ENCODE assay signal across 19 cellular contexts in genomic region chr4:24234288-24234848, GRCh38.
"Had no signal": no experiment of that assay in that cellular context is flagged by ENCODE, and none has a peak within 500 bp of the region (broad histone marks: within the 10 kb centered on the region; RNA-seq: fewer than 3 reads in every experiment).

No MANE protein-coding gene starts in this region.

- H3K4me3 ChIP-seq: pancreas, stomach, thoracic aorta, transverse colon had no signal

- H3K27me3 Mint-ChIP-seq: natural killer cell treated with Interleukin-12 subunit alpha and Interleukin-12 subunit beta and Interleukin-15 and Interleukin-18, amount 100 ng/mL, for 72 hours; progenitor cell of endocrine pancreas had no signal

- DNase-seq: central memory CD4-positive, alpha-beta T cell; cortex of kidney; dorsolateral prefrontal cortex; effector CD8-positive, alpha-beta T cell; kidney; left colon; mammary epithelial cell; occipital lobe; pancreas; small intestine; stimulated activated CD4-positive, alpha-beta T cell treated with anti-CD3 and anti-CD28 coated beads, Interleukin-12 subunit alpha, Interleukin-12 subunit beta, amount 100 ng/mL, for 4 hours; stimulated activated naive CD4-positive, alpha-beta T cell; stomach; substantia nigra; transverse colon had no signal

- H3K27ac Mint-ChIP-seq: natural killer cell treated with Interleukin-12 subunit alpha and Interleukin-12 subunit beta and Interleukin-15 and Interleukin-18, amount 100 ng/mL, for 72 hours; progenitor cell of endocrine pancreas had no signal

- H3K36me3 Mint-ChIP-seq: natural killer cell treated with Interleukin-12 subunit alpha and Interleukin-12 subunit beta and Interleukin-15 and Interleukin-18, amount 100 ng/mL, for 72 hours had no signal

- H3K4me1 ChIP-seq: pancreas, stomach had no signal

- H3K27ac ChIP-seq: dorsolateral prefrontal cortex, pancreas, stomach, thoracic aorta had no signal

- H3K4me3 Mint-ChIP-seq: natural killer cell treated with Interleukin-12 subunit alpha and Interleukin-12 subunit beta and Interleukin-15 and Interleukin-18, amount 100 ng/mL, for 72 hours had no signal

- H3K36me3 ChIP-seq: pancreas, stomach, thoracic aorta, transverse colon had no signal

- H3K27me3 ChIP-seq: dorsolateral prefrontal cortex, stomach, transverse colon had no signal

- ATAC-seq: left colon; natural killer cell treated with Interleukin-12 subunit alpha and Interleukin-12 subunit beta and Interleukin-15 and Interleukin-18, amount 100 ng/mL, for 72 hours; pancreas; sciatic nerve had no signal

- H3K9me3 ChIP-seq: pancreas, stomach, thoracic aorta, transverse colon had no signal
